Comparison of ENCODE assay signal across 9 cellular contexts in the genomic region with DNA sequence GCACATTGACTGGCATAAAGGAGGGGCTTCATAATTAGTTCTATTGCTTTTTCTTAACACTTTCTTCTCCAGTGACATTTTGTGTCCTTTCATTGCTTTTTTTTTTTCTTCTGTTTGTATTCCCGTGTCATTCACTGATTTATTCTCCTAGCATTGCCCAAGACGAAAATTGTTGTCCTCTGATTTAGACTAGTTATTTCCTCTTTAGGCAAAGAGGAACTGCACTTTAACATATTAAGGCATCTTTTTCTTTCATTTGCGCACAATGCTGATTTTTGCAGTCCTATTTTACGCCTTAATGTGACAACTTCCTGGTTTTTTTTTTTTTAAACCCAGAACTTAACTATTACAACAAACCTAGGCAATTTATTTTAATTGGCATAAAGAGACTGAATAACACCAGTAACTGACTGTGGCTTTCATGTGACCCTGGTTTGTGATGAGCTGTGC. TPM values are rescaled to one million over a fixed set of nuclear protein-coding genes. Genes with fewer than 3 reads are reported as not detected.
DNase-seq lines count a peak whose midpoint lies in the region; ATAC-seq and TF ChIP-seq lines count a peak whose summit lies in the region.
"Had no signal": no experiment of that assay in that cellular context is flagged by ENCODE, and none has a peak within 500 bp of the region (broad histone marks: within the 10 kb centered on the region; RNA-seq: fewer than 3 reads in every experiment).

No MANE protein-coding gene starts in this region.

- H3K4me1 Mint-ChIP-seq in chondrocyte (ENCODE audit: low read depth) = peaks cover 80% of the 10 kb centered on the region
- peaks cover 65% of the 10 kb centered on the region for H3K4me1 Mint-ChIP-seq in stimulated activated effector memory CD8-positive, alpha-beta T cell treated with anti-CD3 and anti-CD28 coated beads, Interleukin-12 subunit alpha, Interleukin-12 subunit beta, amount 100 ng/mL, for 72 hours

- H3K4me3 Mint-ChIP-seq in chondrocyte (ENCODE audit: unreplicated experiment) = no peak overlapping the region
- peak overlapping the region; percentile 64 for H3K4me3 Mint-ChIP-seq in stimulated activated effector memory CD8-positive, alpha-beta T cell treated with anti-CD3 and anti-CD28 coated beads, Interleukin-12 subunit alpha, Interleukin-12 subunit beta, amount 100 ng/mL, for 72 hours

- no peaks in the 10 kb centered on the region for H3K9me3 Mint-ChIP-seq in chondrocyte (ENCODE audit: low read depth)
- no peaks in the 10 kb centered on the region for H3K9me3 Mint-ChIP-seq in stimulated activated effector memory CD8-positive, alpha-beta T cell treated with anti-CD3 and anti-CD28 coated beads, Interleukin-12 subunit alpha, Interleukin-12 subunit beta, amount 100 ng/mL, for 72 hours

- peak overlapping the region; percentile 50 for H3K27ac Mint-ChIP-seq in chondrocyte (ENCODE audit: unreplicated experiment)
- H3K27ac Mint-ChIP-seq in stimulated activated effector memory CD8-positive, alpha-beta T cell treated with anti-CD3 and anti-CD28 coated beads, Interleukin-12 subunit alpha, Interleukin-12 subunit beta, amount 100 ng/mL, for 72 hours = peak overlapping the region; percentile 86

- no peak for ATAC-seq in stimulated activated effector memory CD8-positive, alpha-beta T cell treated with anti-CD3 and anti-CD28 coated beads, Interleukin-12 subunit alpha, Interleukin-12 subunit beta, amount 100 ng/mL, for 72 hours
- no peak for ATAC-seq in HG03280 (IDR thresholded peaks at IDR 0.05; ENCODE audit: unreplicated experiment)
- ATAC-seq: gastrocnemius medialis had no signal

- TF ChIP-seq CTCF in chondrocyte (IDR thresholded peaks at IDR 0.05) = no peak

- peaks cover 20% of the 10 kb centered on the region for H3K36me3 Mint-ChIP-seq in chondrocyte (ENCODE audit: low read depth)
- peaks cover 70% of the 10 kb centered on the region for H3K36me3 Mint-ChIP-seq in stimulated activated effector memory CD8-positive, alpha-beta T cell treated with anti-CD3 and anti-CD28 coated beads, Interleukin-12 subunit alpha, Interleukin-12 subunit beta, amount 100 ng/mL, for 72 hours

- DNase-seq in SKM-1 treated with dmso at 0.1 percent for 144 hours (lab: John Stamatoyannopoulos, UW; ENCODE audit: unreplicated experiment) (peak; percentile 22), SKM-1 (lab: John Stamatoyannopoulos, UW; ENCODE audit: unreplicated experiment) (no peak), NOMO-1 treated with dmso at 0.1 percent for 144 hours (lab: John Stamatoyannopoulos, UW; ENCODE audit: unreplicated experiment) (peak; percentile 92), chondrocyte (ENCODE audit: low spot score) (no peak), UCSD-AML1 (lab: John Stamatoyannopoulos, UW; ENCODE audit: unreplicated experiment) (no peak), DMS 273 (lab: John Stamatoyannopoulos, UW; ENCODE audit: unreplicated experiment) (no peak)
- DNase-seq in stimulated activated effector memory CD8-positive, alpha-beta T cell treated with anti-CD3 and anti-CD28 coated beads, Interleukin-12 subunit alpha, Interleukin-12 subunit beta, amount 100 ng/mL, for 72 hours (ENCODE audit: low spot score in 2 of 2) = no peak
- DNase-seq: gastrocnemius medialis had no signal

- no peaks in the 10 kb centered on the region for H3K27me3 Mint-ChIP-seq in chondrocyte (ENCODE audit: low read depth)

RNA-seq across cellular contexts. Expression of a gene that starts 39.7 kb away (rescaled TPM):
- 75.2 to 95.2 TPM (median 93.6 TPM) in 3 replicates for total RNA-seq in chondrocyte

Comparison
In these comparisons a context has a peak if more than half of its experiments do, and no peak if none do; other contexts are left out.
1. DNase-seq: peak in SKM-1 treated with dmso at 0.1 percent for 144 hours (single experiment) and NOMO-1 treated with dmso at 0.1 percent for 144 hours (single experiment); none in SKM-1 (single experiment), chondrocyte (single experiment), stimulated activated effector memory CD8-positive, alpha-beta T cell treated with anti-CD3 and anti-CD28 coated beads, Interleukin-12 subunit alpha, Interleukin-12 subunit beta, amount 100 ng/mL, for 72 hours (0 of 2), UCSD-AML1 (single experiment) and DMS 273 (single experiment).